ENCODE assay signal across 1 cellular context in the genomic region with DNA sequence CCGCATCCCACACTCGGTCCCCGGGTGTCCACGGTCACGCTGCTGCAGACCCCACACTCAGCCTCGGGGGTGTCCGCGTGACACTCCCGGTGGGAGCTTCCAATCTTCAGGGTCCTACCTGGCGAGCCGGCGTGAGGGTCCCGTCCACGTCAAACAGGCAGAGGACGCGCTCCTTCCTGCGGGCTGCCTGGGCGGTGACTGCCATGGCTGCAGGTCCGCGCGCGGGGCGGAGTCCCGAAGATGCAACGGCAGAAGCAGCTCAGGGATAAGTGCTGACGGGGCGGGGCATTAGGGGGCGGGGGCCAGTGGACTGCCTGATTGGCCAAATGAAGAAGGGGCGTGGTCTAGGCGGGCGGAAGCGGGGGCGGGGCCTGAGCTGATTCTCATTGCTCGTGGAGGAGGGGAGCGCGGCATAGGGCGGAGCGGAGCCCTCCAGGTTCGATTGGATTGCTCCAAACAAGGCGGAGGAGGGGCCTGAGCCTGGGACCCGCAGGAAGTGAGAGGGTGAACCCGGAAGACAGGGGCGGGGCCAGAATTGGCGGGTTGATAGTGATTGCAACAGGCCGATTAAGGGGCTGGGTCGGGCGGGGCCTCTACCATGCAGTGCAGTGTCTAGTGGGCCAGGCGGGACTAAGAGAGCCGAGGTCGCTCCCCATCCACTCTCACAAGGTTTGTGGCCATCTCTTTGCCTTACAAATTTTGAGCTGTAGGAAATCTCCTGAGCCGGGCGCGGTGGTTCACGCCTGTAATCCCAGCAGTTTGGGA.
TF ChIP-seq lines count a peak whose summit lies in the region.

Gene PMM1, minus strand, starts transcription at position 240 of the 765 bp plus-strand sequence. Its CDS starts 35 bp downstream, at position 205.

TF ChIP-seq in HEK293, 187 proteins besides CTCF, POLR2A, EP300 and RAD21 (continued from another document):
- TF ChIP-seq, protein P1, sequence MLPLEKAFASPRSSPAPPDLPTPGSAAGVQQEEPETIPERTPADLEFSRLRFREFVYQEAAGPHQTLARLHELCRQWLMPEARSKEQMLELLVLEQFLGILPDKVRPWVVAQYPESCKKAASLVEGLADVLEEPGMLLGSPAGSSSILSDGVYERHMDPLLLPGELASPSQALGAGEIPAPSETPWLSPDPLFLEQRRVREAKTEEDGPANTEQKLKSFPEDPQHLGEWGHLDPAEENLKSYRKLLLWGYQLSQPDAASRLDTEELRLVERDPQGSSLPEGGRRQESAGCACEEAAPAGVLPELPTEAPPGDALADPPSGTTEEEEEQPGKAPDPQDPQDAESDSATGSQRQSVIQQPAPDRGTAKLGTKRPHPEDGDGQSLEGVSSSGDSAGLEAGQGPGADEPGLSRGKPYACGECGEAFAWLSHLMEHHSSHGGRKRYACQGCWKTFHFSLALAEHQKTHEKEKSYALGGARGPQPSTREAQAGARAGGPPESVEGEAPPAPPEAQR (tag by site-specific recombination; IDR thresholded peaks at IDR 0.05) = 0 out of 2 replicates have a peak, but pooled peaks have one; percentile 31
- no peak for TF ChIP-seq SALL2 (tag by site-specific recombination; IDR thresholded peaks at IDR 0.05; ENCODE audit: borderline replicate concordance)
- TF ChIP-seq KLF9 (tag by site-specific recombination; IDR thresholded peaks at IDR 0.05; ENCODE audit: low read depth) = peak; percentile 88
- no peak for TF ChIP-seq ZNF292 (tag by site-specific recombination; IDR thresholded peaks at IDR 0.05; ENCODE audit: borderline replicate concordance, low read depth)
- TF ChIP-seq ZSCAN30 (tag by site-specific recombination; IDR thresholded peaks at IDR 0.05) = peak; percentile 71
- no peak for TF ChIP-seq ZNF548 (tag by site-specific recombination; IDR thresholded peaks at IDR 0.05)
- no peak for TF ChIP-seq ZNF596 (tag by site-specific recombination; IDR thresholded peaks at IDR 0.05)
- peak; percentile 67; the same call in 1 of the 2 replicates for TF ChIP-seq ZFP69B (tag by site-specific recombination; IDR thresholded peaks at IDR 0.05)
- TF ChIP-seq ZBTB44 (tag by site-specific recombination; IDR thresholded peaks at IDR 0.05) = peak; percentile 97
- TF ChIP-seq ZNF664 (tag by site-specific recombination; IDR thresholded peaks at IDR 0.05) = no peak
- 0 out of 2 replicates have a peak, but pooled peaks have one; percentile 47 for TF ChIP-seq ZNF580 (tag by site-specific recombination; IDR thresholded peaks at IDR 0.05)
- peak; percentile 96 for TF ChIP-seq SP2 (tag by site-specific recombination; IDR thresholded peaks at IDR 0.05)
- TF ChIP-seq ZNF24 (tag by site-specific recombination; IDR thresholded peaks at IDR 0.05) = 0 out of 2 replicates have a peak, but pooled peaks have one; percentile 47
- TF ChIP-seq ZNF404 (tag by site-specific recombination; IDR thresholded peaks at IDR 0.05) = no peak
- TF ChIP-seq OSR2 (tag by site-specific recombination; IDR thresholded peaks at IDR 0.05) = 0 out of 2 replicates have a peak, but pooled peaks have one; percentile 7
